13 cellular contexts compared by ENCODE assay signal in the genomic region with DNA sequence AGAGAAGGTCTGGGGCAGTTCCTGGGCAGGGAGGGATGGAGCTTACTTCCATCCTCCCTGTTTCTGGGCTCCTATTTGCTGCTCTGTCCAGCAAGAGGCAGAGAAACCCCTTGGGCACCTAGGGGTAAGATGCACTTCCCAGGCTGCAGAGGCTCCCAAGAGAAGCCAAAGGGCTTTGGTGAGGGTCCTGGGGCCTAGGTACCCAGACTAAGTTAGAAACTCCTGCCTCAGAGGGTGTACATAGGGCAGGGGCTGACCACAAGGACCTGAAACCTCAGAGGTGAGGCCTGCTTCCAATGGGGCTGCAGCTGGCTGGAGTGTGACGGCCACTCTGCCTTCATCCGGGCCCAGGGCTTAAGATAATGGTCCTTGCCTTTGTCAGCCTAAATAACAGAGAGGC. TPM values are rescaled to one million over a fixed set of nuclear protein-coding genes. Genes with fewer than 3 reads are reported as not detected.
DNase-seq lines count a peak whose midpoint lies in the region; ATAC-seq and TF ChIP-seq lines count a peak whose summit lies in the region.
"Had no signal": no experiment of that assay in that cellular context is flagged by ENCODE, and none has a peak within 500 bp of the region (broad histone marks: within the 10 kb centered on the region; RNA-seq: fewer than 3 reads in every experiment).

No MANE protein-coding gene starts in this region.

- H3K27me3 Mint-ChIP-seq in CD4-positive, alpha-beta T cell: no peaks in the 10 kb centered on the region
- no peaks in the 10 kb centered on the region for H3K27me3 Mint-ChIP-seq in Calu3 (ENCODE audit: unreplicated experiment)
- no peaks in the 10 kb centered on the region for H3K27me3 Mint-ChIP-seq in activated T-helper 17 cell treated with anti-CD3 and anti-CD28 coated beads, Interleukin-2, amount 50 U/mL, for 72 hours
- H3K27me3 Mint-ChIP-seq in naive thymus-derived CD8-positive, alpha-beta T cell: no peaks in the 10 kb centered on the region

- no peaks in the 10 kb centered on the region for H3K9me3 Mint-ChIP-seq in CD4-positive, alpha-beta T cell
- H3K9me3 Mint-ChIP-seq in Calu3 (ENCODE audit: low read depth, unreplicated experiment): no peaks in the 10 kb centered on the region
- no peaks in the 10 kb centered on the region for H3K9me3 Mint-ChIP-seq in activated T-helper 17 cell treated with anti-CD3 and anti-CD28 coated beads, Interleukin-2, amount 50 U/mL, for 72 hours
- no peaks in the 10 kb centered on the region for H3K9me3 Mint-ChIP-seq in naive thymus-derived CD8-positive, alpha-beta T cell

- H3K4me3 Mint-ChIP-seq in CD4-positive, alpha-beta T cell: peak overlapping the region; percentile 90
- H3K4me3 Mint-ChIP-seq in Calu3 (ENCODE audit: low read depth, unreplicated experiment): peak overlapping the region; percentile 85
- peak overlapping the region; percentile 90 for H3K4me3 Mint-ChIP-seq in activated T-helper 17 cell treated with anti-CD3 and anti-CD28 coated beads, Interleukin-2, amount 50 U/mL, for 72 hours
- peak overlapping the region; percentile 60 to 93 (median 86) for H3K4me3 Mint-ChIP-seq in naive thymus-derived CD8-positive, alpha-beta T cell

- H3K27ac Mint-ChIP-seq in CD4-positive, alpha-beta T cell: peak overlapping the region; percentile 82
- H3K27ac Mint-ChIP-seq in Calu3 (ENCODE audit: unreplicated experiment): peak overlapping the region; percentile 55
- H3K27ac Mint-ChIP-seq in activated T-helper 17 cell treated with anti-CD3 and anti-CD28 coated beads, Interleukin-2, amount 50 U/mL, for 72 hours: no peak overlapping the region
- peak overlapping the region in 5 of 10 donors; percentile 17 to 92 (median 71) for H3K27ac Mint-ChIP-seq in naive thymus-derived CD8-positive, alpha-beta T cell

- H3K36me3 Mint-ChIP-seq in CD4-positive, alpha-beta T cell (ENCODE audit: low read depth): peaks cover 6% of the 10 kb centered on the region
- H3K36me3 Mint-ChIP-seq in Calu3 (ENCODE audit: insufficient read depth, unreplicated experiment): peaks cover 97% of the 10 kb centered on the region
- H3K36me3 Mint-ChIP-seq in activated T-helper 17 cell treated with anti-CD3 and anti-CD28 coated beads, Interleukin-2, amount 50 U/mL, for 72 hours (ENCODE audit: low read depth): peaks cover 10% of the 10 kb centered on the region
- peaks cover 0 to 8% (median 0%) of the 10 kb centered on the region in 3 donors for H3K36me3 Mint-ChIP-seq in naive thymus-derived CD8-positive, alpha-beta T cell

- H3K4me1 Mint-ChIP-seq in CD4-positive, alpha-beta T cell (ENCODE audit: low read depth): peaks cover 22% of the 10 kb centered on the region
- peaks cover 28% of the 10 kb centered on the region for H3K4me1 Mint-ChIP-seq in Calu3 (ENCODE audit: low read depth, unreplicated experiment)
- peaks cover 14% of the 10 kb centered on the region for H3K4me1 Mint-ChIP-seq in activated T-helper 17 cell treated with anti-CD3 and anti-CD28 coated beads, Interleukin-2, amount 50 U/mL, for 72 hours
- peaks cover 11 to 27% (median 26%) of the 10 kb centered on the region in 4 donors for H3K4me1 Mint-ChIP-seq in naive thymus-derived CD8-positive, alpha-beta T cell

- H3K9me3 ChIP-seq in CD4-positive, alpha-beta T cell (ENCODE audit: control insufficient read depth, low read length): no peaks in the 10 kb centered on the region
- H3K9me3 ChIP-seq: BLaER1 treated with 17β-estradiol and CSF1 and Interleukin-3, amounts not matched to agents 10 nM and 100 nM had no signal

- TF ChIP-seq CTCF in CD4-positive, alpha-beta T cell (IDR thresholded peaks at IDR 0.05): no peak
- no peak for TF ChIP-seq CTCF in Calu3 (IDR thresholded peaks at IDR 0.05; ENCODE audit: unreplicated experiment)

- no peak overlapping the region for H3K27ac ChIP-seq in CD4-positive, alpha-beta T cell (ENCODE audit: low read depth, low read length)
- H3K27ac ChIP-seq: BLaER1 treated with 17β-estradiol and CSF1 and Interleukin-3, amounts not matched to agents 10 nM and 100 nM had no signal

- CTCF ChIA-PET in CD4-positive, alpha-beta T cell (lab: Charles Lee): no interaction called here
- CTCF ChIA-PET in Calu3 (lab: Charles Lee): no interaction called here

- DNase-seq in CD4-positive, alpha-beta T cell: no peak
- DNase-seq in Calu3 (no peak), NCI-H1694 (lab: John Stamatoyannopoulos, UW) (no peak), DMS 273 treated with DMSO at 0.1 percent for 48 hours (lab: John Stamatoyannopoulos, UW) (no peak)
- DNase-seq in naive thymus-derived CD8-positive, alpha-beta T cell: no peak
- DNase-seq: caudate nucleus, NCI-H1436 treated with DMSO at 0.1 percent for 48 hours, NCI-H345, SHP77 treated with DMSO at 0.1 percent for 48 hours, T1000 had no signal

- POLR2A ChIA-PET in CD4-positive, alpha-beta T cell (lab: Charles Lee): interaction anchor here (0.6 to 0.9 kb wide), 2 partner anchors 19 to 73 kb away, joined by 3 read pairs; no protein-coding TSS in a partner anchor
- POLR2A ChIA-PET in naive thymus-derived CD8-positive, alpha-beta T cell (lab: Charles Lee): interaction anchor here (0.6 kb wide), 1 partner anchor 214 kb away, joined by 5 read pairs; no protein-coding TSS in a partner anchor

- no peaks in the 10 kb centered on the region for H3K27me3 ChIP-seq in CD4-positive, alpha-beta T cell (ENCODE audit: control insufficient read depth, insufficient read depth, low read length)

- intact Hi-C loops in CD4-positive, alpha-beta T cell (cut with DNase I, micrococcal nuclease): loop anchor here in 1 of 2 experiments (5.0 kb wide), 1 partner anchor 46 kb away; no protein-coding TSS in a partner anchor
- intact Hi-C loops in Calu3 (cut with micrococcal nuclease; ENCODE audit: unreplicated experiment): no loop called here

- no TSS peak for BruUV-seq in Calu3 (replicated peaks; lab: Mats Ljungman, UMichigan)

- no peak for ATAC-seq in CD4-positive, alpha-beta T cell (ENCODE audit: poor library complexity)
- ATAC-seq in activated T-helper 17 cell treated with anti-CD3 and anti-CD28 coated beads, Interleukin-2, amount 50 U/mL, for 72 hours (replicated peaks): no peak
- ATAC-seq in naive thymus-derived CD8-positive, alpha-beta T cell: no peak
- ATAC-seq in HG02623 (IDR thresholded peaks at IDR 0.05; ENCODE audit: unreplicated experiment): no peak

RNA-seq across cellular contexts. Expression of a gene that starts 1.6 kb away (rescaled TPM):
- total RNA-seq in CD4-positive, alpha-beta T cell: 1 to 10 TPM; 4.1 to 4.8 TPM
- 18.6 and 19.8 TPM in 2 replicates for total RNA-seq in Calu3 (2022)
- 10 to 100 TPM; 10.3 to 14.5 TPM for total RNA-seq in activated T-helper 17 cell treated with anti-CD3 and anti-CD28 coated beads, Interleukin-2, amount 50 U/mL, for 72 hours
- total RNA-seq in naive thymus-derived CD8-positive, alpha-beta T cell: 10 to 100 TPM; 15.6 to 16.7 TPM
- 1 to 10 TPM; 2.7 to 3.3 (median 2.9) TPM for polyA plus RNA-seq in naive thymus-derived CD8-positive, alpha-beta T cell

RNA-seq across cellular contexts. Expression of a gene that starts 20.4 kb away (rescaled TPM):
- total RNA-seq in CD4-positive, alpha-beta T cell: 10 to 100 TPM in 1 of 2 experiments, 1 to 10 TPM in 1; 9.2 to 11.0 TPM
- 124 and 187 TPM in 2 replicates for total RNA-seq in Calu3 (2022)
- 10 to 100 TPM in 1 of 2 donors, 1 to 10 TPM in 1; 5.4 to 14.6 TPM for total RNA-seq in activated T-helper 17 cell treated with anti-CD3 and anti-CD28 coated beads, Interleukin-2, amount 50 U/mL, for 72 hours
- total RNA-seq in naive thymus-derived CD8-positive, alpha-beta T cell: 10 to 100 TPM; 14.2 to 14.8 TPM
- polyA plus RNA-seq in naive thymus-derived CD8-positive, alpha-beta T cell: 1 to 10 TPM; 1.4 to 4.1 (median 3.1) TPM

RNA-seq across cellular contexts. Expression of a gene that starts 23.3 kb away (rescaled TPM):
- 10 to 100 TPM; 14.1 to 16.1 TPM for total RNA-seq in CD4-positive, alpha-beta T cell
- 56.6 and 58.2 TPM in 2 replicates for total RNA-seq in Calu3 (2022)
- total RNA-seq in activated T-helper 17 cell treated with anti-CD3 and anti-CD28 coated beads, Interleukin-2, amount 50 U/mL, for 72 hours: 10 to 100 TPM; 56.0 to 64.9 TPM
- 10 to 100 TPM; 52.8 to 66.6 TPM for total RNA-seq in naive thymus-derived CD8-positive, alpha-beta T cell
- 10 to 100 TPM; 46.0 to 53.6 (median 50.6) TPM for polyA plus RNA-seq in naive thymus-derived CD8-positive, alpha-beta T cell

RNA-seq across cellular contexts. Expression of a gene that starts 46.1 kb away (rescaled TPM):
- 10 to 100 TPM; 21.3 to 25.5 TPM for total RNA-seq in CD4-positive, alpha-beta T cell
- 479 and 546 TPM in 2 replicates for total RNA-seq in Calu3 (2022)
- 100 to 1,000 TPM; 191 to 343 TPM for total RNA-seq in activated T-helper 17 cell treated with anti-CD3 and anti-CD28 coated beads, Interleukin-2, amount 50 U/mL, for 72 hours
- 10 to 100 TPM; 25.6 to 27.0 TPM for total RNA-seq in naive thymus-derived CD8-positive, alpha-beta T cell
- 10 to 100 TPM; 68.6 to 76.6 (median 70.7) TPM for polyA plus RNA-seq in naive thymus-derived CD8-positive, alpha-beta T cell
